Comparison of ENCODE assay signal across 19 cellular contexts in the genomic region with DNA sequence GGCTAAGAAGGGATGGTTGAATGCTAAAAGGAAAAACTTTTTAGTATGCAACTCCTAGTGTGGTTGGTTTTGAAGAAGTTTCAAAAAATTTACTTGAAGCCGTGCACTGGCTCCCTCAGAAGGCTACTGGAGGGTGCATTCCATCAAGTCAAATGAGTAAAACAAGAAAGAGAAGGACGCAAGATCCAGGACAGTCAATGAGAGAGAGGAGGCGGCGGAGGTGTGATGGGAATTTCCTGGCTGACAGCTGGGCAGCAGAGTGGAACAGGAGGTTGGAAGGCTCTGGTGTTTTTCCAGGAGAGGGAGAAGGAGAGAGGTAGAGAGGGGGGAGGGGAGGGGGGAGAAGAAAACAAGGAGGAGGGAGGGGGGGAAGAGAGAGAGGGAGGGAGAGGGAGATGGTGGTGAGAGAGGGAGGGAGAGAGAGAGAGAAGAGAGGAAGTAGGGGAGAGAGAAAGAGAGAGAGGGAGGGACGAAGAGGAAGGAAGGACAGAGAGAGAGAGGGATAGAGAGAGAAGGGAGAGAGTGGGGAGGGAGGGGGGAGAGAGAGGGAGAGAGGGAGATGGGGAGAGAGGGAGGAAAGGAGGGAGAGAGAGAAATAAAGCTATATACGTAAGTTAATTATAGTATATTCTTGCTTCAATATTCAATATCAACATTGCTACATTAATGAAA.
DNase-seq lines count a peak whose midpoint lies in the region; ATAC-seq and TF ChIP-seq lines count a peak whose summit lies in the region.
"Had no signal": no experiment of that assay in that cellular context is flagged by ENCODE, and none has a peak within 500 bp of the region (broad histone marks: within the 10 kb centered on the region; RNA-seq: fewer than 3 reads in every experiment).

No MANE protein-coding gene starts in this region.

- peaks cover 0 to 3% (median 2%) of the 10 kb centered on the region in 7 donors for H3K9me3 Mint-ChIP-seq in CD14-positive monocyte
- no peaks in the 10 kb centered on the region for H3K9me3 Mint-ChIP-seq in Caco-2 (ENCODE audit: unreplicated experiment)
- H3K9me3 Mint-ChIP-seq: IgD-negative memory B cell had no signal

- H3K4me1 Mint-ChIP-seq in CD14-positive monocyte, result peaks cover 36% of the 10 kb centered on the region
- H3K4me1 Mint-ChIP-seq in Caco-2 (ENCODE audit: low read depth, unreplicated experiment), result peaks cover 54% of the 10 kb centered on the region
- peaks cover 40% of the 10 kb centered on the region for H3K4me1 Mint-ChIP-seq in T-helper 17 cell

- DNase-seq in CD14-positive monocyte (ENCODE audit: low spot score) (no peak), Caco-2 (no peak), T-helper 17 cell (no peak), kidney tubule cell (ENCODE audit: low spot score) (peak; percentile 85), NCI-H1105 treated with DMSO at 0.1 percent for 48 hours (lab: John Stamatoyannopoulos, UW) (no peak)
- no peak for DNase-seq in effector CD8-positive, alpha-beta T cell (lab: John Stamatoyannopoulos, UW)
- DNase-seq in stimulated activated CD4-positive, alpha-beta T cell treated with anti-CD3 and anti-CD28 coated beads, Interleukin-12 subunit alpha, Interleukin-12 subunit beta, amount 100 ng/mL, for 4 hours, result no peak
- DNase-seq: amygdala; BE2C; erythroblast; GOT3; head of caudate nucleus; NCI-H345; PC-3; small intestine; stimulated activated naive CD8-positive, alpha-beta T cell treated with anti-CD3 and anti-CD28 coated beads, Interleukin-15, amount 100 ng/mL, for 72 hours; uterus had no signal

- H3K4me3 Mint-ChIP-seq in CD14-positive monocyte, result no peak overlapping the region
- no peak overlapping the region for H3K4me3 Mint-ChIP-seq in Caco-2 (ENCODE audit: unreplicated experiment)
- peak overlapping the region; percentile 83 for H3K4me3 Mint-ChIP-seq in T-helper 17 cell
- H3K4me3 Mint-ChIP-seq: stimulated activated naive CD8-positive, alpha-beta T cell treated with anti-CD3 and anti-CD28 coated beads, Interleukin-15, amount 100 ng/mL, for 72 hours had no signal

- POLR2A ChIA-PET in Caco-2 (lab: Charles Lee), result no interaction called here

- ATAC-seq in T-helper 17 cell, result no peak
- ATAC-seq: PC-3; SK-N-SH treated with all-trans-retinoic acid at 6 μM for 48 hours; stimulated activated naive CD8-positive, alpha-beta T cell treated with anti-CD3 and anti-CD28 coated beads, Interleukin-15, amount 100 ng/mL, for 72 hours had no signal

- H3K36me3 Mint-ChIP-seq in CD14-positive monocyte, result no peaks in the 10 kb centered on the region
- H3K36me3 Mint-ChIP-seq in Caco-2 (ENCODE audit: insufficient read depth, unreplicated experiment), result peaks cover 11% of the 10 kb centered on the region
- H3K36me3 Mint-ChIP-seq in T-helper 17 cell (ENCODE audit: low read depth), result no peaks in the 10 kb centered on the region
- H3K36me3 Mint-ChIP-seq: IgD-negative memory B cell had no signal

- H3K9me3 ChIP-seq in Caco-2 (no peaks in the 10 kb centered on the region), T-helper 17 cell (ENCODE audit: control insufficient read depth, low read length, poor library complexity, severe bottlenecking) (no peaks in the 10 kb centered on the region)
- H3K9me3 ChIP-seq: BE2C, uterus had no signal

- H3K4me1 ChIP-seq in Caco-2, result peaks cover 62% of the 10 kb centered on the region
- H3K4me1 ChIP-seq: BE2C, uterus had no signal

- no peak for TF ChIP-seq CTCF in CD14-positive monocyte (IDR thresholded peaks at IDR 0.05)
- no peak for TF ChIP-seq CTCF in Caco-2 (IDR thresholded peaks at IDR 0.05; ENCODE audit: insufficient read depth in 1 of 2, low read depth in 1 of 2, low read length in 1 of 2, severe bottlenecking in 1 of 2, unreplicated experiment in 1 of 2)

- H3K36me3 ChIP-seq in Caco-2 (ENCODE audit: control insufficient read depth, insufficient read depth, low read length), result no peaks in the 10 kb centered on the region
- H3K36me3 ChIP-seq: BE2C, uterus had no signal

- BruUV-seq in Caco-2 (replicated peaks; lab: Mats Ljungman, UMichigan), result no TSS peak

- H3K27ac Mint-ChIP-seq in CD14-positive monocyte (peak overlapping the region in 6 of 7 donors; percentile 2 to 77 (median 40)), Caco-2 (ENCODE audit: unreplicated experiment) (peak overlapping the region; percentile 54), T-helper 17 cell (peak overlapping the region; percentile 87)
- H3K27ac Mint-ChIP-seq: stimulated activated naive CD8-positive, alpha-beta T cell treated with anti-CD3 and anti-CD28 coated beads, Interleukin-15, amount 100 ng/mL, for 72 hours had no signal

- H3K27me3 Mint-ChIP-seq in CD14-positive monocyte (ENCODE audit: low read depth in 3 of 3), result peaks cover 0 to 11% (median 0%) of the 10 kb centered on the region in 3 donors
- no peaks in the 10 kb centered on the region for H3K27me3 Mint-ChIP-seq in Caco-2 (ENCODE audit: insufficient read depth, unreplicated experiment)
- no peaks in the 10 kb centered on the region for H3K27me3 Mint-ChIP-seq in T-helper 17 cell
- H3K27me3 Mint-ChIP-seq: IgD-negative memory B cell; stimulated activated naive CD8-positive, alpha-beta T cell treated with anti-CD3 and anti-CD28 coated beads, Interleukin-15, amount 100 ng/mL, for 72 hours had no signal

- no peak overlapping the region for H3K4me3 ChIP-seq in Caco-2 (ENCODE audit: low read depth, low read length)
- H3K4me3 ChIP-seq: uterus had no signal

- no peaks in the 10 kb centered on the region for H3K27me3 ChIP-seq in Caco-2 (replicated peaks; ENCODE audit: control insufficient read depth, insufficient read depth, low read length)
- H3K27me3 ChIP-seq: BE2C, uterus had no signal

- CTCF ChIA-PET in Caco-2 (lab: Charles Lee), result no interaction called here

- intact Hi-C loops in CD14-positive monocyte (cut with micrococcal nuclease) (no loop called here), Caco-2 (cut with micrococcal nuclease; ENCODE audit: unreplicated experiment) (no loop called here)
